8 cellular contexts compared by ENCODE assay signal in the genomic region with DNA sequence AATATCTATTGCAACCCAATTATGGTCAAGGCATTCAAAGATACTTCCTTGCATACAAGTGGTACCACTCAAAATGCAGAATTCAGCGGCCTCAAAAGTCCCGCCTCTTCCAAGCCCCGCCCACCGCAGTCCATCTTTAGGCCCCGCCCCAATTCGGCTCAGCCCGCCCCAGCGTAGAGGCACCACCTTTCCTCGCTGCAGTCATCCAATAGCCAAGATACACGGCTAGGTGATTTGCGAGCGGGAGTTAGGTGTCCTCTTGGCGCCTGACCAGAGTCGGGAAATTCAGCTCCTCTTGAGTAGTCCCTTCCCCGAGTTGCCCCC. TPM values are rescaled to one million over a fixed set of nuclear protein-coding genes. Genes with fewer than 3 reads are reported as not detected.
DNase-seq lines count a peak whose midpoint lies in the region; FAIRE-seq and TF ChIP-seq lines count a peak whose summit lies in the region.

No MANE protein-coding gene starts in this region.

- H3K36me3 ChIP-seq in DOHH2 (ENCODE audit: control insufficient read depth, low read length): peaks cover 3% of the 10 kb centered on the region; the same call in 1 of the 2 replicates
- H3K36me3 ChIP-seq in MG63: no peaks in the 10 kb centered on the region

- H3K79me2 ChIP-seq in DOHH2 (ENCODE audit: control insufficient read depth, low read length): peaks cover 45% of the 10 kb centered on the region

- no peaks in the 10 kb centered on the region for H3K9me2 ChIP-seq in DOHH2 (replicated peaks; ENCODE audit: control insufficient read depth, low read length)

- peaks cover 6% of the 10 kb centered on the region for H3K9me3 ChIP-seq in DOHH2 (ENCODE audit: control insufficient read depth, insufficient read depth, low read length)
- no peaks in the 10 kb centered on the region for H3K9me3 ChIP-seq in MG63

- peaks cover 39% of the 10 kb centered on the region for H3K4me1 ChIP-seq in DOHH2 (ENCODE audit: control insufficient read depth, low read length)

- FAIRE-seq in H54 (lab: Jason Lieb, UNC) (peak; percentile 79), frontal cortex (lab: Jason Lieb, UNC) (no peak)

- no peak for TF ChIP-seq POLR2A in H54 (IDR thresholded peaks at IDR 0.05; ENCODE audit: low read depth, low read length)

- H3K4me2 ChIP-seq in DOHH2 (ENCODE audit: low read length): peak overlapping the region; percentile 98

- DNase-seq in H54 (ENCODE audit: insufficient read length, low spot score): peak; percentile 73
- peak; percentile 78 for DNase-seq in MG63
- peak; percentile 77 for DNase-seq in SHP77 treated with DMSO at 0.1 percent for 48 hours (lab: John Stamatoyannopoulos, UW)
- peak; percentile 89 for DNase-seq in activated gamma-delta T cell treated with anti-CD3 and anti-CD28 coated beads, Interleukin-2, amount 50 U/mL, for 16 hours (ENCODE audit: low read depth)
- DNase-seq in frontal cortex (ENCODE audit: low spot score in 2 of 2): peak; percentile 69 to 87
- peak; percentile 46 for DNase-seq in non-pigmented ciliary epithelial cell (ENCODE audit: low read depth)

- H3K27me3 ChIP-seq in DOHH2 (ENCODE audit: control insufficient read depth, low read length): peaks cover 14% of the 10 kb centered on the region
- H3K27me3 ChIP-seq in MG63: peaks cover 13% of the 10 kb centered on the region

- H4K20me1 ChIP-seq in DOHH2 (ENCODE audit: control insufficient read depth, insufficient read depth, low read depth, low read length): no peaks in the 10 kb centered on the region

- no peak for TF ChIP-seq CTCF in DOHH2 (IDR thresholded peaks at IDR 0.05; ENCODE audit: low read depth, low read length, poor library complexity, severe bottlenecking)

- H3K27ac ChIP-seq in DOHH2 (ENCODE audit: low read depth, low read length): peak overlapping the region; percentile 74
- peak overlapping the region; percentile 85 for H3K27ac ChIP-seq in temporal lobe (ENCODE audit: low read depth, low read length)

- peaks cover 10% of the 10 kb centered on the region for H3F3A ChIP-seq in DOHH2 (ENCODE audit: control insufficient read depth, insufficient read depth)

- H3K4me3 ChIP-seq in DOHH2 (ENCODE audit: low read length) (peak overlapping the region; percentile 85), MG63 (peak overlapping the region; percentile 98)

RNA-seq across cellular contexts. Expression of a gene that starts 0.4 kb away (rescaled TPM):
- total RNA-seq in MG63 (2014; rRNA removed; shearing (Covaris generic); ENCODE audit: low replicate concordance): 48.1 and 57.1 TPM in 2 replicates
- total RNA-seq in frontal cortex (59.9 TPM), temporal lobe (45.2 TPM)

Comparison
In these comparisons a context has a peak if more than half of its experiments do, and no peak if none do; other contexts are left out.
1. Peak in every context shown above with its lines: DNase-seq, H3K4me3 ChIP-seq and H3K27ac ChIP-seq.